19 cellular contexts compared by ENCODE assay signal in the genomic region with DNA sequence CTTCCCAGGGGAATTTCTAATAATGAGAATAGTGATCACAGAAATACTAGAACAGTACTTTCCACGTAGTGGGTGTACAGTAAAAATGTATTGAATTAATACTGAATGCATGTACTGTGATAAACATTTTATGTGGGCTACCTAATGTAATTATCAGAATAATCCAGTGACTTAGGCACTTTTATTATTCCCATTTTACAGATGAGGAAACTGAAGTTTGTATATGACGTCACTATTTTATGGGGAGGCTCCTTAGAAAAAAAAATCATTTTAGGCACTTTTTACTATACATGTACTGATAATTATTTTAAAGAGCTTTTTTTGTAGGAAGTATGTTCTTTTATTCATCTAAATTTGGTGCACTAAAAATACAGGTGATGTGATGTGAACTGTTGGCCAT.
"Had no signal": no experiment of that assay in that cellular context is flagged by ENCODE, and none has a peak within 500 bp of the region (broad histone marks: within the 10 kb centered on the region; RNA-seq: fewer than 3 reads in every experiment).

No MANE protein-coding gene starts in this region.

- H3K27ac Mint-ChIP-seq: memory B cell had no signal

- DNase-seq: dermis blood vessel endothelial cell; dorsolateral prefrontal cortex; effector CD4-positive, alpha-beta T cell; effector memory CD4-positive, alpha-beta T cell; foreskin keratinocyte; heart left ventricle; hypothalamus; immature natural killer cell; islet precursor cell; kidney; kidney glomerular epithelial cell; left colon; left ventricle myocardium inferior; mammary epithelial cell; mesendoderm; midbrain had no signal

- ATAC-seq: foreskin keratinocyte, gastroesophageal sphincter, heart left ventricle, left colon, left lobe of liver had no signal

- H3K9me3 Mint-ChIP-seq: immature natural killer cell, memory B cell had no signal

- H3K27me3 Mint-ChIP-seq: memory B cell had no signal

- H3K4me3 Mint-ChIP-seq: immature natural killer cell, memory B cell had no signal
